In genomic region chr3:13407475-13407874, GRCh38 we compare ENCODE assay signal across 1 cellular context.
A peak's percentile ranks its signal among the peaks of the same experiment; 100 is the strongest.
TF ChIP-seq lines count a peak whose summit lies in the region.

No MANE protein-coding gene starts in this region.

TF ChIP-seq in HEK293, 187 proteins besides CTCF, POLR2A, EP300 and RAD21:
- TF ChIP-seq, protein P1, sequence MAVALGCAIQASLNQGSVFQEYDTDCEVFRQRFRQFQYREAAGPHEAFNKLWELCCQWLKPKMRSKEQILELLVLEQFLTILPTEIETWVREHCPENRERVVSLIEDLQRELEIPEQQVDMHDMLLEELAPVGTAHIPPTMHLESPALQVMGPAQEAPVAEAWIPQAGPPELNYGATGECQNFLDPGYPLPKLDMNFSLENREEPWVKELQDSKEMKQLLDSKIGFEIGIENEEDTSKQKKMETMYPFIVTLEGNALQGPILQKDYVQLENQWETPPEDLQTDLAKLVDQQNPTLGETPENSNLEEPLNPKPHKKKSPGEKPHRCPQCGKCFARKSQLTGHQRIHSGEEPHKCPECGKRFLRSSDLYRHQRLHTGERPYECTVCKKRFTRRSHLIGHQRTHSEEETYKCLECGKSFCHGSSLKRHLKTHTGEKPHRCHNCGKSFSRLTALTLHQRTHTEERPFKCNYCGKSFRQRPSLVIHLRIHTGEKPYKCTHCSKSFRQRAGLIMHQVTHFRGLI (tag by site-specific recombination; IDR thresholded peaks at IDR 0.05) = no peak
- TF ChIP-seq ZNF394 (tag by site-specific recombination; IDR thresholded peaks at IDR 0.05; ENCODE audit: borderline replicate concordance) (peak; percentile 37; the same call in 1 of the 2 replicates), HOXC10 (CRISPR knock-in tag; IDR thresholded peaks at IDR 0.05) (no peak), ZNF561 (tag by site-specific recombination; IDR thresholded peaks at IDR 0.05; ENCODE audit: borderline replicate concordance) (no peak), ZNF76 (tag by site-specific recombination; IDR thresholded peaks at IDR 0.05; ENCODE audit: borderline replicate concordance, low read depth) (no peak), ZNF624 (tag by site-specific recombination; IDR thresholded peaks at IDR 0.05) (no peak), ZNF311 (tag by site-specific recombination; IDR thresholded peaks at IDR 0.05; ENCODE audit: borderline replicate concordance) (0 out of 2 replicates have a peak, but pooled peaks have one; percentile 56), ZNF280C (tag by site-specific recombination; IDR thresholded peaks at IDR 0.05) (no peak)
